18 cellular contexts compared by ENCODE assay signal in the genomic region with DNA sequence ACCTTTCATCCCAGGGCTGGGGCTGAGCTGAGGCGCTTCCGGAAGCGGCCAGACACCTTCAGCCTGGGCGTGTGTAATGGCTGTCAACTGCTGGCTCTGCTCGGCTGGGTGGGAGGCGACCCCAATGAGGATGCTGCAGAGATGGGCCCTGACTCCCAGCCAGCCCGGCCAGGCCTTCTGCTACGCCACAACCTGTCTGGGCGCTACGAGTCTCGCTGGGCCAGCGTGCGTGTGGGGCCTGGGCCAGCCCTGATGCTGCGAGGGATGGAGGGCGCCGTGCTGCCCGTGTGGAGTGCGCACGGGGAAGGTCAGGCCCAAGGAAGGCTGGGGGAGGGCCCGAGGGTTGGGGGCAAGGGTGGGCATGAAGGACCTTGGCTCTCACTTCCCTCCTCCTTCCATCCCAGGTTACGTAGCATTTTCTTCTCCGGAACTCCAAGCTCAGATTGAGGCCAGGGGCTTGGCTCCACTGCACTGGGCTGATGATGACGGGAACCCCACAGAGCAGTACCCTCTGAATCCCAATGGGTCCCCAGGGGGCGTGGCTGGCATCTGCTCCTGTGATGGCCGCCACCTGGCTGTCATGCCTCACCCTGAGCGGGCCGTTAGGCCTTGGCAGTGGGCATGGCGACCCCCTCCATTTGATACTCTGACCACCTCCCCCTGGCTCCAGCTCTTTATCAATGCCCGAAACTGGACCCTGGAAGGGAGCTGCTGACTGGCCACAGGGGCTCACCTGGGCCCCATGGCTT. TPM values are rescaled to one million over a fixed set of nuclear protein-coding genes. Genes with fewer than 3 reads are reported as not detected.
DNase-seq lines count a peak whose midpoint lies in the region; ATAC-seq and TF ChIP-seq lines count a peak whose summit lies in the region.
"Had no signal": no experiment of that assay in that cellular context is flagged by ENCODE, and none has a peak within 500 bp of the region (broad histone marks: within the 10 kb centered on the region; RNA-seq: fewer than 3 reads in every experiment).

No MANE protein-coding gene starts in this region.

- H3K27ac ChIP-seq in HCT116 (ENCODE audit: low read depth, low read length) (no peak overlapping the region), endodermal cell (ENCODE audit: low read depth, low read length) (no peak overlapping the region), upper lobe of right lung (no peak overlapping the region)
- H3K27ac ChIP-seq: KMS-11 had no signal

- TF ChIP-seq CTCF in HCT116 (IDR thresholded peaks at IDR 0.05 in 2 of 3, conservative IDR thresholded peaks at IDR 0.05 in 1 of 3; ENCODE audit: borderline replicate concordance in 1 of 3, insufficient read depth in 1 of 3, low read depth in 2 of 3, low read length in 2 of 3) (no peak), endodermal cell (conservative IDR thresholded peaks at IDR 0.05) (no peak), upper lobe of right lung (IDR thresholded peaks at IDR 0.05) (no peak)

- no peak for TF ChIP-seq POLR2A in HCT116 (IDR thresholded peaks at IDR 0.05; ENCODE audit: borderline replicate concordance, extremely low read depth, insufficient read depth, insufficient read length)

- H4K20me1 ChIP-seq in HCT116 (ENCODE audit: insufficient read depth) = no peaks in the 10 kb centered on the region

- BruUV-seq in HCT116 (replicated peaks; lab: Mats Ljungman, UMichigan) = no TSS peak

- 94 to 96% methylated on average over 11 to 29 of the region's 29 CpGs for WGBS in endodermal cell (ENCODE audit: insufficient coverage in 1 of 2, insufficient read length in 1 of 2), 2 experiments

- no peaks in the 10 kb centered on the region for H3K79me2 ChIP-seq in HCT116 (ENCODE audit: insufficient read depth, low read length)

- no peak overlapping the region for H3K4me2 ChIP-seq in HCT116 (ENCODE audit: low read length)
- H3K4me2 ChIP-seq: KMS-11 had no signal

- H3K4me1 Mint-ChIP-seq in IgD-negative memory B cell = no peaks in the 10 kb centered on the region
- H3K4me1 Mint-ChIP-seq in endodermal cell = no peaks in the 10 kb centered on the region
- H3K4me1 Mint-ChIP-seq: CD8-positive, alpha-beta memory T cell; H9 had no signal

- CTCF ChIA-PET in HCT116 (lab: Charles Lee) = no interaction called here

- peak; percentile 14; the same call in 1 of the 2 replicates for ATAC-seq in HCT116
- peak; percentile 12 for ATAC-seq in upper lobe of right lung
- no peak for ATAC-seq in HG02970 (IDR thresholded peaks at IDR 0.05; ENCODE audit: low FRiP score, unreplicated experiment)

- no peaks in the 10 kb centered on the region for H3K9me2 ChIP-seq in HCT116 (ENCODE audit: insufficient read depth)

- H3K27ac Mint-ChIP-seq in IgD-negative memory B cell = peak overlapping the region in 2 of 3 donors; percentile 21 to 23
- H3K27ac Mint-ChIP-seq in endodermal cell = no peak overlapping the region
- H3K27ac Mint-ChIP-seq: CD4-positive, CD25-positive, alpha-beta regulatory T cell; CD8-positive, alpha-beta memory T cell; H9 had no signal

- no peaks in the 10 kb centered on the region for H3K9me3 ChIP-seq in HCT116 (ENCODE audit: control insufficient read depth in 1 of 2, insufficient read depth in 1 of 2, low read depth in 1 of 2, low read length in 2 of 2)
- no peaks in the 10 kb centered on the region for H3K9me3 ChIP-seq in endodermal cell (ENCODE audit: control insufficient read depth, low read length)
- no peaks in the 10 kb centered on the region for H3K9me3 ChIP-seq in upper lobe of right lung
- H3K9me3 ChIP-seq: BE2C had no signal

- RAD21 ChIA-PET in HCT116 (lab: Charles Lee; ENCODE audit: low non-redundant PET in 1 of 2, low total read pairs in 2 of 2, uncharacterized antibody in 2 of 2, unreplicated experiment in 2 of 2) = no interaction called here

- no peaks in the 10 kb centered on the region for H3K4me1 ChIP-seq in HCT116 (ENCODE audit: control insufficient read depth in 1 of 2, insufficient read depth in 2 of 2, low read length in 2 of 2)
- no peaks in the 10 kb centered on the region for H3K4me1 ChIP-seq in endodermal cell (ENCODE audit: control insufficient read depth, insufficient read depth, low read length)
- H3K4me1 ChIP-seq in upper lobe of right lung = no peaks in the 10 kb centered on the region
- H3K4me1 ChIP-seq: BE2C had no signal

- intact Hi-C loops in HCT116 (cut with micrococcal nuclease) = no loop called here
- intact Hi-C loops in upper lobe of right lung (cut with DNase I) = no loop called here

- no peak for DNase-seq in HCT116 (ENCODE audit: low read depth, low spot score)
- DNase-seq in endodermal cell = peak; percentile 50
- DNase-seq in upper lobe of right lung = no peak
- no peak for DNase-seq in glomerular visceral epithelial cell (ENCODE audit: extremely low spot score)
- no peak for DNase-seq in NCI-H2171 (lab: John Stamatoyannopoulos, UW)
- DNase-seq: ACHN; BE2C; C1 segment of cervical spinal cord; CD4-positive, CD25-positive, alpha-beta regulatory T cell; CD8-positive, alpha-beta memory T cell; COR-L47; DMS153; DMS79 treated with DMSO at 0.1 percent for 48 hours; GF-D8; H9 had no signal

- H3K36me3 Mint-ChIP-seq in IgD-negative memory B cell (peaks cover 3% of the 10 kb centered on the region), endodermal cell (ENCODE audit: low read depth) (peaks cover 68% of the 10 kb centered on the region)

- H3K27me3 Mint-ChIP-seq in IgD-negative memory B cell (no peaks in the 10 kb centered on the region), endodermal cell (ENCODE audit: insufficient read depth) (no peaks in the 10 kb centered on the region)
- H3K27me3 Mint-ChIP-seq: CD4-positive, CD25-positive, alpha-beta regulatory T cell; CD8-positive, alpha-beta memory T cell had no signal

- H3K9me3 Mint-ChIP-seq in IgD-negative memory B cell (peaks cover 0 to 1% (median 0%) of the 10 kb centered on the region in 3 donors), endodermal cell (no peaks in the 10 kb centered on the region)
- H3K9me3 Mint-ChIP-seq: CD4-positive, CD25-positive, alpha-beta regulatory T cell; CD8-positive, alpha-beta memory T cell; H9 had no signal

- H3K36me3 ChIP-seq in HCT116 (ENCODE audit: control insufficient read depth in 1 of 2, insufficient read depth in 2 of 2, low read length in 2 of 2) = peaks cover 21 to 36% of the 10 kb centered on the region in 2 experiments; a peak in 3 of 4 replicates
- H3K36me3 ChIP-seq in endodermal cell (ENCODE audit: control insufficient read depth, insufficient read depth, low read length) = peaks cover 49% of the 10 kb centered on the region
- H3K36me3 ChIP-seq in upper lobe of right lung = peaks cover 30% of the 10 kb centered on the region

- no peak overlapping the region for H2AFZ ChIP-seq in HCT116 (ENCODE audit: low read depth, low read length, poor library complexity, severe bottlenecking)

- H3K4me3 Mint-ChIP-seq in IgD-negative memory B cell = no peak overlapping the region
- no peak overlapping the region for H3K4me3 Mint-ChIP-seq in endodermal cell
- H3K4me3 Mint-ChIP-seq: CD4-positive, CD25-positive, alpha-beta regulatory T cell; CD8-positive, alpha-beta memory T cell; H9 had no signal

- H3K9ac ChIP-seq in HCT116 (ENCODE audit: low read length) (no peak overlapping the region), endodermal cell (ENCODE audit: extremely low read depth, low read length, poor library complexity, severe bottlenecking) (no peak overlapping the region)
- H3K9ac ChIP-seq: KMS-11 had no signal

- POLR2A ChIA-PET in HCT116 (lab: Charles Lee) = no interaction called here

- H3K4me3 ChIP-seq in HCT116 (replicated peaks in 1 of 2; ENCODE audit: low read depth in 1 of 2, low read length in 2 of 2) (no peak overlapping the region), endodermal cell (ENCODE audit: low read length) (no peak overlapping the region), upper lobe of right lung (no peak overlapping the region)

- no peak for TF ChIP-seq RAD21 in HCT116 (IDR thresholded peaks at IDR 0.05; ENCODE audit: low read depth)

- H3K27me3 ChIP-seq in HCT116 (ENCODE audit: insufficient read depth, low read length) (no peaks in the 10 kb centered on the region), endodermal cell (ENCODE audit: control insufficient read depth, insufficient read depth, low read length, poor library complexity, severe bottlenecking) (no peaks in the 10 kb centered on the region), upper lobe of right lung (no peaks in the 10 kb centered on the region)
- H3K27me3 ChIP-seq: BE2C had no signal

TF ChIP-seq in HCT116, 20 proteins besides CTCF, POLR2A, EP300 and RAD21 (continues in another document):
- TF ChIP-seq SRF (IDR thresholded peaks at IDR 0.05; ENCODE audit: low read depth) (no peak), EZH2phosphoT487 (IDR thresholded peaks at IDR 0.05; ENCODE audit: borderline replicate concordance) (no peak), EZH2 (IDR thresholded peaks at IDR 0.05) (no peak)

RNA-seq across cellular contexts. Expression of gene PFAS, which starts 19.6 kb away (rescaled TPM):
- total RNA-seq in HCT116 (2021; ENCODE audit: unreplicated experiment) = 80.6 TPM
- 21.2 and 22.3 TPM in 2 replicates for polyA plus RNA-seq in HCT116 (2012)
- 15.5 TPM for polyA plus RNA-seq in IgD-negative memory B cell
- 100 to 1,000 TPM; 119 to 158 TPM for total RNA-seq in endodermal cell
- polyA plus RNA-seq in endodermal cell (2013, experiment 1 of 2) = 43.3 TPM
- polyA plus RNA-seq in endodermal cell (2013, experiment 2 of 2) = 40.2 TPM
- 28.3 TPM for total RNA-seq in upper lobe of right lung

RNA-seq across cellular contexts. Expression of gene RANGRF, which starts 19.7 kb away (rescaled TPM):
- 33.2 TPM for total RNA-seq in HCT116 (2021; ENCODE audit: unreplicated experiment)
- polyA plus RNA-seq in HCT116 (2012) = 41.0 and 55.0 TPM in 2 replicates
- 67.4 TPM for polyA plus RNA-seq in IgD-negative memory B cell
- total RNA-seq in endodermal cell = 10 to 100 TPM; 34.0 to 36.3 TPM
- 35.0 TPM for polyA plus RNA-seq in endodermal cell (2013, experiment 1 of 2)
- polyA plus RNA-seq in endodermal cell (2013, experiment 2 of 2) = 34.4 TPM
- total RNA-seq in upper lobe of right lung = 31.0 TPM

RNA-seq across cellular contexts. Expression of gene CTC1, which starts 20.9 kb away (rescaled TPM):
- total RNA-seq in HCT116 (2021; ENCODE audit: unreplicated experiment) (80.4 TPM), endodermal cell (10 to 100 TPM; 46.4 to 63.1 TPM), upper lobe of right lung (57.1 TPM)
- 22.8 and 31.9 TPM in 2 replicates for polyA plus RNA-seq in HCT116 (2012)
- 35.1 TPM for polyA plus RNA-seq in IgD-negative memory B cell
- polyA plus RNA-seq in endodermal cell (2013, experiment 1 of 2) = 30.2 TPM
- 25.2 TPM for polyA plus RNA-seq in endodermal cell (2013, experiment 2 of 2)

RNA-seq across cellular contexts. Expression of gene SLC25A35, which starts 26.5 kb away (rescaled TPM):
- total RNA-seq in HCT116 (2021; ENCODE audit: unreplicated experiment) = 4.7 TPM
- polyA plus RNA-seq in HCT116 (2012) = 3.2 and 5.1 TPM in 2 replicates
- 1.7 TPM for polyA plus RNA-seq in IgD-negative memory B cell
- total RNA-seq in endodermal cell = 1 to 10 TPM; 5.6 to 10.0 TPM
- polyA plus RNA-seq in endodermal cell (2013, experiment 1 of 2) = 3.4 TPM
- polyA plus RNA-seq in endodermal cell (2013, experiment 2 of 2) = 2.6 TPM
- 7.4 TPM for total RNA-seq in upper lobe of right lung

RNA-seq across cellular contexts. Expression of gene ARHGEF15, which starts 41.3 kb away (rescaled TPM):
- total RNA-seq in HCT116 (2021; ENCODE audit: unreplicated experiment) = not detected
- polyA plus RNA-seq in HCT116 (2012) = not detected in 2 replicates
- not detected for polyA plus RNA-seq in IgD-negative memory B cell
- 1 to 10 TPM; 4.1 to 9.2 TPM for total RNA-seq in endodermal cell
- polyA plus RNA-seq in endodermal cell (2013, experiment 1 of 2) = 1.8 TPM
- 1.5 TPM for polyA plus RNA-seq in endodermal cell (2013, experiment 2 of 2)
- total RNA-seq in upper lobe of right lung = 29.9 TPM
- total RNA-seq: CD4-positive, CD25-positive, alpha-beta regulatory T cell; CD8-positive, alpha-beta memory T cell had no signal
- polyA plus RNA-seq: CD4-positive, CD25-positive, alpha-beta regulatory T cell; CD8-positive, alpha-beta memory T cell had no signal
